In the genomic region with DNA sequence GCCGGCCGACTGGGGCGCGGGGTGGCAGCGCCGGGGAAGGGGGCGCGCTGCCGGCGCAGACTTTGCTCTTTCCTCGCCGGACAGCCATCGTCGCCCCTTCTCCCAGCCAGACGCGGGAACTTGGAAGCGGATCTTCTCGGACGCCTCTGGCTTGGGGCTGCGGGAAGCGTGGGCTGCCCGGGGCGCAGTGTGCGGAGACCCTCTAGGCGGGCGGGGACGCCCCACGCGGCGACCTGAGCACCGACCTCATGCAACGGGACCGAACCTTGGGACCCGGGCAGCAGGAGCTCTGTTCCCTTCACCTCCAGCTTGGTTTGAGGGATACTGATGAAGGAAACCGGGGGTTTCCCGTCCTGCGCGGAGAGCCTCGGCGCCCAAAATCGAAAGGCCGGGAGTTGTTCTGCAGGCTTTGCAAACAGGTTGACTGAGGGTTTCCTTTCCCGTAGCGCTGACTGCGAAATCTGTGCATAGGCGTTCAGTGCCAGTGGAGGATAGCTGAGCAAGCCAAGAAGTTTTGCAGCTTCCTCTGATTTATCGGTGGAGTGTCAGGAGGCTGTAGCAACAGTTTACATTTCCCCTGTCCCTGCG, we compare ENCODE assay signal across 8 cellular contexts.
DNase-seq lines count a peak whose midpoint lies in the region; ATAC-seq lines count a peak whose summit lies in the region.

No MANE protein-coding gene starts in this region.

- H3K27ac ChIP-seq in iPS-20b (ENCODE audit: low read length): no peak overlapping the region

- H3K4me1 ChIP-seq in adipocyte (ENCODE audit: control insufficient read depth, insufficient read depth, low read length) (peaks cover 3% of the 10 kb centered on the region), iPS-20b (ENCODE audit: insufficient read depth, low read length) (peaks cover 6% of the 10 kb centered on the region; the same call in 1 of the 2 replicates)

- H3K36me3 ChIP-seq in adipocyte (ENCODE audit: control insufficient read depth, insufficient read depth, low read length, severe bottlenecking): no peaks in the 10 kb centered on the region
- H3K36me3 ChIP-seq in iPS-20b (ENCODE audit: insufficient read depth, low read depth, low read length): no peaks in the 10 kb centered on the region

- H3K4me3 ChIP-seq in adipocyte (ENCODE audit: low read length): peak overlapping the region; percentile 70
- H3K4me3 ChIP-seq in iPS-20b (ENCODE audit: low read length): peak overlapping the region; percentile 76

- no peak for ATAC-seq in HG03442 (IDR thresholded peaks at IDR 0.05; ENCODE audit: unreplicated experiment)

- H3K27me3 ChIP-seq in adipocyte (replicated peaks; ENCODE audit: control insufficient read depth, insufficient read depth, low read length) (peaks cover 39% of the 10 kb centered on the region), iPS-20b (ENCODE audit: insufficient read depth, low read length) (peaks cover 91% of the 10 kb centered on the region)

- no peaks in the 10 kb centered on the region for H3K9me3 ChIP-seq in adipocyte (ENCODE audit: control insufficient read depth, low read length)
- H3K9me3 ChIP-seq in iPS-20b (ENCODE audit: insufficient read depth, low read depth, low read length): no peaks in the 10 kb centered on the region

- H3K9ac ChIP-seq in adipocyte (ENCODE audit: low read length) (no peak overlapping the region), iPS-20b (ENCODE audit: low read depth, low read length) (no peak overlapping the region)

- DNase-seq in NCI-H2227 (lab: John Stamatoyannopoulos, UW; ENCODE audit: unreplicated experiment) (peak; percentile 35), NCI-H2227 treated with DMSO at 0.1 percent for 48 hours (lab: John Stamatoyannopoulos, UW) (no peak), adipocyte (ENCODE audit: low read depth) (no peak), GM19240 (ENCODE audit: insufficient read length, low spot score) (no peak)
- DNase-seq in stimulated activated CD8-positive, alpha-beta memory T cell treated with anti-CD3 and anti-CD28 coated beads, Interleukin-4, amount 100 ng/mL, for 48 hours: peak; percentile 24
- no peak for DNase-seq in activated CD4-positive, CD25-positive, alpha-beta regulatory T cell (lab: John Stamatoyannopoulos, UW)

Comparison
In these comparisons a context has a peak if more than half of its experiments do, and no peak if none do; other contexts are left out.
1. DNase-seq: peak in NCI-H2227 (single experiment) and stimulated activated CD8-positive, alpha-beta memory T cell treated with anti-CD3 and anti-CD28 coated beads, Interleukin-4, amount 100 ng/mL, for 48 hours (single experiment); none in NCI-H2227 treated with DMSO at 0.1 percent for 48 hours (single experiment), adipocyte (single experiment), GM19240 (single experiment) and activated CD4-positive, CD25-positive, alpha-beta regulatory T cell (0 of 4).